In the genomic region with DNA sequence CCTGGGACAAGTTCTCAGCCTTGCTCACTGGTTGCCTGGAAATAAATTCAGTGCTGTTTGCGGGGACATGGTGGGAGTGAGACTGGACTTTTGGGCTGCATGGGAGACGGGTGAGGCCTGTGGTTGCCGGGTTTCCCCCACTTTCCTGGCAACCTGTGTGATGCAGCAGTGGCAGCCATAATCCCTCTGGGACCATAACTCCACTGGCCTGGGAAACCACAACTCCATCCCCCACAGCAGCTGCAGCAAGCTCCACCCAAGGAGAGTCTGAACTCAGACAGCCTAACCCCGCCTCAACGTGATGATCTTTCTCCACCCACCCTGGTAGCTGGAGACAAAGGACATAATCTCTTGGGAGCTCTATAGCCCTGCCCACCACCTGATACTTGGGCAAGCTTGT, we compare ENCODE assay signal across 16 cellular contexts.
DNase-seq lines count a peak whose midpoint lies in the region; ATAC-seq and TF ChIP-seq lines count a peak whose summit lies in the region.
"Had no signal": no experiment of that assay in that cellular context is flagged by ENCODE, and none has a peak within 500 bp of the region (broad histone marks: within the 10 kb centered on the region; RNA-seq: fewer than 3 reads in every experiment).

No MANE protein-coding gene starts in this region.

- no peak overlapping the region for H2AFZ ChIP-seq in PC-9

- no peaks in the 10 kb centered on the region for H3K4me1 ChIP-seq in CD8-positive, alpha-beta memory T cell (ENCODE audit: insufficient read depth, low read length)
- no peaks in the 10 kb centered on the region for H3K4me1 ChIP-seq in PC-9 (replicated peaks; ENCODE audit: insufficient read depth)
- H3K4me1 ChIP-seq: uterus had no signal

- POLR2A ChIA-PET in WTC11 (lab: Charles Lee) = no interaction called here
- POLR2A ChIA-PET in CD8-positive, alpha-beta memory T cell (lab: Charles Lee) = no interaction called here
- POLR2A ChIA-PET in PC-9 (lab: Charles Lee; ENCODE audit: unreplicated experiment) = no interaction called here

- H3K9me3 Mint-ChIP-seq in WTC11 = peaks cover 36% of the 10 kb centered on the region
- H3K9me3 Mint-ChIP-seq in CD8-positive, alpha-beta memory T cell = peaks cover 4 to 16% (median 12%) of the 10 kb centered on the region in 5 donors

- H3K27me3 Mint-ChIP-seq in WTC11 (ENCODE audit: low read depth) = no peaks in the 10 kb centered on the region
- H3K27me3 Mint-ChIP-seq in CD8-positive, alpha-beta memory T cell = peaks cover 0 to 2% of the 10 kb centered on the region in 2 donors

- H3K4me2 ChIP-seq in PC-9 = no peak overlapping the region

- CTCF ChIA-PET in WTC11 (lab: Charles Lee) = no interaction called here
- CTCF ChIA-PET in CD8-positive, alpha-beta memory T cell (lab: Charles Lee) = no interaction called here
- CTCF ChIA-PET in PC-9 (lab: Charles Lee) = no interaction called here

- H3K4me1 Mint-ChIP-seq in WTC11 = no peaks in the 10 kb centered on the region
- no peaks in the 10 kb centered on the region for H3K4me1 Mint-ChIP-seq in CD8-positive, alpha-beta memory T cell

- no peaks in the 10 kb centered on the region for H4K20me1 ChIP-seq in PC-9 (ENCODE audit: insufficient read depth)

- no peak overlapping the region for H3K27ac ChIP-seq in CD8-positive, alpha-beta memory T cell (ENCODE audit: low read depth, low read length)
- H3K27ac ChIP-seq in PC-9 = no peak overlapping the region
- H3K27ac ChIP-seq: uterus had no signal

- ATAC-seq in GM18502 (IDR thresholded peaks at IDR 0.05; ENCODE audit: poor library complexity, unreplicated experiment) (peak; percentile 94), GM21737 (IDR thresholded peaks at IDR 0.05; ENCODE audit: unreplicated experiment) (peak; percentile 88), HG03442 (IDR thresholded peaks at IDR 0.05; ENCODE audit: unreplicated experiment) (peak; percentile 92), WTC11 (peak; percentile 43; the same call in 1 of the 2 replicates)

- H3K4me3 Mint-ChIP-seq in WTC11 = no peak overlapping the region
- no peak overlapping the region for H3K4me3 Mint-ChIP-seq in CD8-positive, alpha-beta memory T cell

- H3K27me3 ChIP-seq in CD8-positive, alpha-beta memory T cell (ENCODE audit: insufficient read depth, low read length, poor library complexity, severe bottlenecking) = no peaks in the 10 kb centered on the region
- H3K27me3 ChIP-seq in PC-9 (ENCODE audit: insufficient read depth, low read depth) = no peaks in the 10 kb centered on the region
- H3K27me3 ChIP-seq: uterus had no signal

- H3K9me2 ChIP-seq in PC-9 (ENCODE audit: insufficient read depth) = no peaks in the 10 kb centered on the region

- no peak overlapping the region for H3K4me3 ChIP-seq in CD8-positive, alpha-beta memory T cell (ENCODE audit: low read length)
- H3K4me3 ChIP-seq in PC-9 = no peak overlapping the region
- H3K4me3 ChIP-seq: uterus had no signal

- DNase-seq in WTC11 (ENCODE audit: low spot score) = no peak
- no peak for DNase-seq in CD8-positive, alpha-beta memory T cell
- DNase-seq in PC-9 = no peak
- no peak for DNase-seq in NCI-H446 treated with DMSO at 0.1 percent for 48 hours (lab: John Stamatoyannopoulos, UW)
- no peak for DNase-seq in stimulated activated naive CD4-positive, alpha-beta T cell treated with Interleukin-2 at 50 U/mL for 16 hours (lab: John Stamatoyannopoulos, UW)
- DNase-seq: activated CD4-positive, alpha-beta T cell treated with anti-CD3 and anti-CD28 coated beads, Interleukin-2, amount 50 U/mL, for 48 hours; amygdala; Calu3; erythroblast; H7; kidney; SIG-M5; uterus had no signal

- TF ChIP-seq CTCF in WTC11 (IDR thresholded peaks at IDR 0.05) = no peak
- TF ChIP-seq CTCF in PC-9 (conservative IDR thresholded peaks at IDR 0.05) = no peak

- H3K36me3 Mint-ChIP-seq in WTC11 = peaks cover 7% of the 10 kb centered on the region
- H3K36me3 Mint-ChIP-seq in CD8-positive, alpha-beta memory T cell = peaks cover 0 to 19% (median 0%) of the 10 kb centered on the region in 3 donors

- no peaks in the 10 kb centered on the region for H3K9me3 ChIP-seq in CD8-positive, alpha-beta memory T cell (ENCODE audit: low read length)
- peaks cover 6% of the 10 kb centered on the region; the same call in 1 of the 2 replicates for H3K9me3 ChIP-seq in PC-9 (ENCODE audit: insufficient read depth, low read depth)
- H3K9me3 ChIP-seq: uterus had no signal

- H3F3A ChIP-seq in PC-9 (ENCODE audit: insufficient read depth, low read depth) = no peaks in the 10 kb centered on the region

- H3K27ac Mint-ChIP-seq in WTC11 = no peak overlapping the region
- no peak overlapping the region for H3K27ac Mint-ChIP-seq in CD8-positive, alpha-beta memory T cell

- intact Hi-C loops in PC-9 (cut with micrococcal nuclease; ENCODE audit: unreplicated experiment) = no loop called here

- no TSS peak for BruUV-seq in PC-9 (replicated peaks; lab: Mats Ljungman, UMichigan)

- no peaks in the 10 kb centered on the region for H3K79me2 ChIP-seq in PC-9 (ENCODE audit: low read depth)

- H3K36me3 ChIP-seq in CD8-positive, alpha-beta memory T cell (ENCODE audit: insufficient read depth, low read length) = no peaks in the 10 kb centered on the region
- H3K36me3 ChIP-seq in PC-9 (ENCODE audit: low read depth) = no peaks in the 10 kb centered on the region
- H3K36me3 ChIP-seq: uterus had no signal

TF ChIP-seq in WTC11, 78 proteins besides CTCF, POLR2A, EP300 and RAD21:
- TF ChIP-seq ZNF219 (CRISPR knock-in tag; IDR thresholded peaks at IDR 0.05; ENCODE audit: borderline replicate concordance) (no peak), ZNF317 (CRISPR knock-in tag; IDR thresholded peaks at IDR 0.05; ENCODE audit: borderline replicate concordance, low read depth) (no peak), HMGA2 (CRISPR knock-in tag; IDR thresholded peaks at IDR 0.05) (no peak), RELA (CRISPR knock-in tag; IDR thresholded peaks at IDR 0.05; ENCODE audit: borderline replicate concordance) (no peak), FOXP1 (CRISPR knock-in tag; IDR thresholded peaks at IDR 0.05; ENCODE audit: borderline replicate concordance) (no peak), TEAD1 (CRISPR knock-in tag; IDR thresholded peaks at IDR 0.05) (no peak)
- TF ChIP-seq, protein P1, sequence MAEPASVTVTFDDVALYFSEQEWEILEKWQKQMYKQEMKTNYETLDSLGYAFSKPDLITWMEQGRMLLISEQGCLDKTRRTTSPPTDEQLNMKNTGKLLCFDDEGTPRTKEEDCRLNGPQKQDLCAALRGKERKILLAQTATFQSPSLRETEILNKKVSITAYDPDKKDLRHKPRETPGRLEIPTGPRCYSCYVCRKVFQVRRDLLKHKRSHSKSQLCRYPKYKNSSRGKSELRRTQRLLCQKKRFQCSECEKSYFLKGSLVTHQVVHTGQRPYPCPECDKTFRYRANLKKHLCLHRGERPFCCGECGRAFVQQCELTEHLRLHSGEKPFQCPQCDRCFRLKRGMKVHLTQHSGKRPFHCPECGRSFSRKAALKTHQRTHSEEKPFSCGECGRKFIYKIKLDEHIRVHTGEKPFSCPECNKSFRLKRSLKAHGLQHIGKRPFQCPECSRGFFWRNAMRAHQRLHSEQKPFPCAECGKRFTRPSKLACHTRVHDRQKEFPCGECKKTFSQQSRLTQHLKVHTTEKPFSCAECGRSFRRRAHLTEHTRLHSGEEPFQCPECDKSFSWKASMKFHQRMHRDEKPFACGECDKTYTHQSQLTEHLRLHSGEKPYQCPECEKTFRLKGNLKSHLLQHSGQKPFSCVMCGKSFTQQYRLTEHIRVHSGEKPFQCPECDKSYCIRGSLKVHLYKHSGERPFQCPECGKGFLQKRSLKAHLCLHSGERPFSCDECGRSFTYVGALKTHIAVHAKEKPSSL (CRISPR knock-in tag; conservative IDR thresholded peaks at IDR 0.05) = no peak
- TF ChIP-seq, protein P2, sequence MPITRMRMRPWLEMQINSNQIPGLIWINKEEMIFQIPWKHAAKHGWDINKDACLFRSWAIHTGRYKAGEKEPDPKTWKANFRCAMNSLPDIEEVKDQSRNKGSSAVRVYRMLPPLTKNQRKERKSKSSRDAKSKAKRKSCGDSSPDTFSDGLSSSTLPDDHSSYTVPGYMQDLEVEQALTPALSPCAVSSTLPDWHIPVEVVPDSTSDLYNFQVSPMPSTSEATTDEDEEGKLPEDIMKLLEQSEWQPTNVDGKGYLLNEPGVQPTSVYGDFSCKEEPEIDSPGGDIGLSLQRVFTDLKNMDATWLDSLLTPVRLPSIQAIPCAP (CRISPR knock-in tag; IDR thresholded peaks at IDR 0.05) = no peak
- TF ChIP-seq, protein P3, sequence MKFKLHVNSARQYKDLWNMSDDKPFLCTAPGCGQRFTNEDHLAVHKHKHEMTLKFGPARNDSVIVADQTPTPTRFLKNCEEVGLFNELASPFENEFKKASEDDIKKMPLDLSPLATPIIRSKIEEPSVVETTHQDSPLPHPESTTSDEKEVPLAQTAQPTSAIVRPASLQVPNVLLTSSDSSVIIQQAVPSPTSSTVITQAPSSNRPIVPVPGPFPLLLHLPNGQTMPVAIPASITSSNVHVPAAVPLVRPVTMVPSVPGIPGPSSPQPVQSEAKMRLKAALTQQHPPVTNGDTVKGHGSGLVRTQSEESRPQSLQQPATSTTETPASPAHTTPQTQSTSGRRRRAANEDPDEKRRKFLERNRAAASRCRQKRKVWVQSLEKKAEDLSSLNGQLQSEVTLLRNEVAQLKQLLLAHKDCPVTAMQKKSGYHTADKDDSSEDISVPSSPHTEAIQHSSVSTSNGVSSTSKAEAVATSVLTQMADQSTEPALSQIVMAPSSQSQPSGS (CRISPR knock-in tag; IDR thresholded peaks at IDR 0.05; ENCODE audit: borderline replicate concordance, low read depth) = no peak

Comparison
In these comparisons a context has a peak if more than half of its experiments do, and no peak if none do; other contexts are left out.
1. ATAC-seq: peak in every context shown above with its lines; median percentile 94 in GM18502; 92 in HG03442; 88 in GM21737; 43 in WTC11.